ENCODE assay signal across 8 cellular contexts in the genomic region with DNA sequence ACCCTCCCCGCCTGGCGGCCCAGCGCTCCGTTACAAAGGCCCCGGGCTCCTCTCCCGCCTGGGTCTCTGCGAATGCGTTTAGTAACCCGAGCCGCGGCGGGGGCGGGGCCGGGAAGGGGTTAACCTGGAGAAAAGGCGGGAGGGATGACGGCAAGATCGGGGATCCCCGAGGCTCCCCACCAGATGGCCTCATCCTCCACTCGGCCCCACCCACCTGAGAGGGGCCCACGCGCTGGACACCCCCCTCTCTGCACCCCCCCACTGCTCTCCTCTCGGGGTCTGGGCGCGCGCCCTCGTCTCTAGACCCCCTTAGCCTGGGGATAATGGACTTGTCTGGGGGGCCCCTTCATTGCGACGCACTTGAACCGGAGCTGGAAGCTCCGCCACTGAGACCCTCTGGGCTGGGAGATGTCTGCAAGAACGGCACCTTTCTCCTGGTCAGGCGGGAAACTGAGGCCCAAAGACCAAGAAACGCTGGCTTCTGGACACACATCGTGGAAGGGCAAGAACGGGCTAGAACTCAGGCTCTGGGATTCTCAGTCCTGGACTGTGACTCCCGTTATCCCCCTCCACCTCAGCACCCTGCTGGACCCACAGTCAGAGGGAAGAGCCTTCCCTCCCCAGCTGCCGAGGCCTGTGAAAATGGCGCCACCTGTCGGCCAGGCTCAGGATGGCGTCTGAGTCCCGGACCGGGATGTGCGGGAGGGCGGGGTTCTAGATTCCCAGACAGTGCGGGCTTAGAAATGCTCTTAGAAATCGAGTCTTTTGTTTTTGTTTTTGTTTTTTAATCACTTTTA. TPM values are rescaled to one million over a fixed set of nuclear protein-coding genes. Genes with fewer than 3 reads are reported as not detected.
DNase-seq lines count a peak whose midpoint lies in the region; ATAC-seq, FAIRE-seq and TF ChIP-seq lines count a peak whose summit lies in the region.

No MANE protein-coding gene starts in this region.

- H3K27ac Mint-ChIP-seq in activated T-cell treated with anti-CD3 and anti-CD28 coated beads, Interleukin-2, amount 50 U/mL, for 72 hours = no peak overlapping the region
- peak overlapping the region; percentile 84 to 94 (median 91) for H3K27ac Mint-ChIP-seq in nephron

- peak; percentile 57 to 64 for ATAC-seq in activated T-cell treated with anti-CD3 and anti-CD28 coated beads, Interleukin-2, amount 50 U/mL, for 72 hours (replicated peaks in 1 of 2)
- ATAC-seq in stimulated activated naive CD8-positive, alpha-beta T cell treated with anti-CD3 and anti-CD28 coated beads, Interleukin-15, Interleukin-2, amounts not matched to agents 100 U/mL and 50 U/mL, for 24 hours = peak; percentile 56
- no peak for ATAC-seq in HG03469 (IDR thresholded peaks at IDR 0.05; ENCODE audit: unreplicated experiment)

- H3K4me1 ChIP-seq in DOHH2 (ENCODE audit: control insufficient read depth, low read length) = peaks cover 62% of the 10 kb centered on the region
- H3K4me1 ChIP-seq in fibroblast of lung (ENCODE audit: control insufficient read depth, extremely low read depth, insufficient read depth, low read length) = peaks cover 29% of the 10 kb centered on the region

- H3K9me3 ChIP-seq in DOHH2 (ENCODE audit: control insufficient read depth, insufficient read depth, low read length) (no peaks in the 10 kb centered on the region), fibroblast of lung (ENCODE audit: control insufficient read depth, insufficient read depth, low read depth, low read length) (no peaks in the 10 kb centered on the region)

- H3K4me2 ChIP-seq in DOHH2 (ENCODE audit: low read length) (peak overlapping the region; percentile 77), fibroblast of lung (ENCODE audit: extremely low read depth, insufficient read depth, low read length) (peak overlapping the region; percentile 90)

- H4K20me1 ChIP-seq in DOHH2 (ENCODE audit: control insufficient read depth, insufficient read depth, low read depth, low read length) (peaks cover 8% of the 10 kb centered on the region; the same call in 1 of the 2 replicates), fibroblast of lung (ENCODE audit: control insufficient read depth, extremely low read depth, insufficient read depth, low read length) (no peaks in the 10 kb centered on the region)

- peak; percentile 72 to 77 for DNase-seq in Kasumi-1 (lab: John Stamatoyannopoulos, UW)
- peak; percentile 64 for DNase-seq in RCC 7860 (ENCODE audit: low spot score)
- DNase-seq in activated T-cell treated with anti-CD3 and anti-CD28 coated beads, Interleukin-2, amount 50 U/mL, for 72 hours = peak; percentile 85 to 91
- DNase-seq in fibroblast of lung (ENCODE audit: low read depth in 2 of 2) = peak; percentile 82 to 89
- peak; percentile 93 for DNase-seq in stimulated activated naive CD8-positive, alpha-beta T cell treated with anti-CD3 and anti-CD28 coated beads, Interleukin-15, Interleukin-2, amounts not matched to agents 100 U/mL and 50 U/mL, for 24 hours

- H3K27me3 ChIP-seq in DOHH2 (ENCODE audit: control insufficient read depth, low read length) (peaks cover 51% of the 10 kb centered on the region), fibroblast of lung (ENCODE audit: control insufficient read depth, insufficient read depth, low read length) (peaks cover 2% of the 10 kb centered on the region)

- TF ChIP-seq CTCF in DOHH2 (IDR thresholded peaks at IDR 0.05; ENCODE audit: low read depth, low read length, poor library complexity, severe bottlenecking) (peak; percentile 98), fibroblast of lung (conservative IDR thresholded peaks at IDR 0.05 in 1 of 2, IDR thresholded peaks at IDR 0.05 in 1 of 2; ENCODE audit: low read depth in 1 of 2, low read length in 2 of 2) (peak; percentile 90 to 95), nephron (IDR thresholded peaks at IDR 0.05; ENCODE audit: unreplicated experiment in 3 of 3) (peak; percentile 98 to 99 (median 98))

- H3K27ac ChIP-seq in DOHH2 (ENCODE audit: low read depth, low read length) (no peak overlapping the region), fibroblast of lung (ENCODE audit: insufficient read depth, low read length) (peak overlapping the region; percentile 41)

- peak overlapping the region; percentile 34 for H3K9ac ChIP-seq in fibroblast of lung (ENCODE audit: insufficient read depth, low read length)

- no peak overlapping the region for H2AFZ ChIP-seq in fibroblast of lung (ENCODE audit: low read length)

- no peaks in the 10 kb centered on the region for H3K9me2 ChIP-seq in DOHH2 (replicated peaks; ENCODE audit: control insufficient read depth, low read length)

- no peaks in the 10 kb centered on the region for H3K36me3 ChIP-seq in DOHH2 (ENCODE audit: control insufficient read depth, low read length)
- no peaks in the 10 kb centered on the region for H3K36me3 ChIP-seq in fibroblast of lung (ENCODE audit: control insufficient read depth, insufficient read depth, low read length)

- H3K27me3 Mint-ChIP-seq in activated T-cell treated with anti-CD3 and anti-CD28 coated beads, Interleukin-2, amount 50 U/mL, for 72 hours (ENCODE audit: low read depth) = peaks cover 41% of the 10 kb centered on the region
- peaks cover 38% of the 10 kb centered on the region for H3K27me3 Mint-ChIP-seq in nephron (ENCODE audit: low read depth)

- H3K4me3 Mint-ChIP-seq in activated T-cell treated with anti-CD3 and anti-CD28 coated beads, Interleukin-2, amount 50 U/mL, for 72 hours = peak overlapping the region; percentile 62 to 67
- peak overlapping the region; percentile 86 to 91 (median 87) for H3K4me3 Mint-ChIP-seq in nephron

- H3K9me3 Mint-ChIP-seq in activated T-cell treated with anti-CD3 and anti-CD28 coated beads, Interleukin-2, amount 50 U/mL, for 72 hours = no peaks in the 10 kb centered on the region
- no peaks in the 10 kb centered on the region for H3K9me3 Mint-ChIP-seq in nephron

- H3F3A ChIP-seq in DOHH2 (ENCODE audit: control insufficient read depth, insufficient read depth) = peaks cover 13% of the 10 kb centered on the region

- peak; percentile 58 for FAIRE-seq in RCC 7860 (lab: Jason Lieb, UNC)

- H3K4me3 ChIP-seq in DOHH2 (ENCODE audit: low read length) (peak overlapping the region; percentile 77), fibroblast of lung (replicated peaks in 1 of 4; ENCODE audit: control extremely low read depth in 1 of 4, insufficient read depth in 1 of 4, low read depth in 3 of 4, low read length in 4 of 4) (peak overlapping the region; percentile 45 to 77 (median 60))

- H3K4me1 Mint-ChIP-seq in activated T-cell treated with anti-CD3 and anti-CD28 coated beads, Interleukin-2, amount 50 U/mL, for 72 hours (ENCODE audit: low read depth) = peaks cover 55% of the 10 kb centered on the region
- H3K4me1 Mint-ChIP-seq in nephron = peaks cover 30% of the 10 kb centered on the region

- H3K36me3 Mint-ChIP-seq in activated T-cell treated with anti-CD3 and anti-CD28 coated beads, Interleukin-2, amount 50 U/mL, for 72 hours (ENCODE audit: insufficient read depth in 2 of 2) = no peaks in the 10 kb centered on the region
- no peaks in the 10 kb centered on the region for H3K36me3 Mint-ChIP-seq in nephron (ENCODE audit: low read depth)

- H3K79me2 ChIP-seq in DOHH2 (ENCODE audit: control insufficient read depth, low read length) (no peaks in the 10 kb centered on the region), fibroblast of lung (ENCODE audit: control insufficient read depth, insufficient read depth, low read length) (no peaks in the 10 kb centered on the region)

RNA-seq across cellular contexts. Expression of gene LTBP4, which starts 2.9 kb away (rescaled TPM):
- 100 to 1,000 TPM; 164 to 195 TPM for total RNA-seq in activated T-cell treated with anti-CD3 and anti-CD28 coated beads, Interleukin-2, amount 50 U/mL, for 72 hours
- total RNA-seq in fibroblast of lung = 46.4 and 60.9 TPM in 2 replicates
- polyA plus RNA-seq in fibroblast of lung = 29.6 and 31.7 TPM in 2 replicates
- 118 and 124 TPM in 2 replicates for polyA plus RNA-seq in fibroblast of lung (2012)
- 119 and 145 TPM in 2 replicates for polyA minus RNA-seq in fibroblast of lung (ENCODE audit: low replicate concordance)

RNA-seq across cellular contexts. Expression of gene SHKBP1, which starts 21.6 kb away (rescaled TPM):
- total RNA-seq in activated T-cell treated with anti-CD3 and anti-CD28 coated beads, Interleukin-2, amount 50 U/mL, for 72 hours = 100 to 1,000 TPM; 145 to 152 TPM
- total RNA-seq in fibroblast of lung = 22.3 and 43.4 TPM in 2 replicates
- polyA plus RNA-seq in fibroblast of lung = 35.6 and 43.2 TPM in 2 replicates
- polyA plus RNA-seq in fibroblast of lung (2012) = 63.9 and 95.7 TPM in 2 replicates
- 81.4 and 142 TPM in 2 replicates for polyA minus RNA-seq in fibroblast of lung (ENCODE audit: low replicate concordance)
